Comparison of ENCODE assay signal across 14 cellular contexts in genomic region chr11:118786657-118787056, GRCh38. TPM values are rescaled to one million over a fixed set of nuclear protein-coding genes. Genes with fewer than 3 reads are reported as not detected.
DNase-seq lines count a peak whose midpoint lies in the region; ATAC-seq and TF ChIP-seq lines count a peak whose summit lies in the region.
"Had no signal": no experiment of that assay in that cellular context is flagged by ENCODE, and none has a peak within 500 bp of the region (broad histone marks: within the 10 kb centered on the region; RNA-seq: fewer than 3 reads in every experiment).

No MANE protein-coding gene starts in this region.

- TF ChIP-seq CTCF in glutamatergic neuron (IDR thresholded peaks at IDR 0.05; ENCODE audit: partially characterized antibody, unreplicated experiment) (no peak), right atrium auricular region (IDR thresholded peaks at IDR 0.05) (no peak)

- peak overlapping the region; percentile 42 for H3K27ac Mint-ChIP-seq in activated naive CD4-positive, alpha-beta T cell treated with anti-CD3 and anti-CD28 coated beads, Interleukin-2, amount 10 ng/mL, durations not matched to agents 7 days and 5 days
- H3K27ac Mint-ChIP-seq in T-cell (peak overlapping the region; percentile 72 to 83), glutamatergic neuron (ENCODE audit: unreplicated experiment) (no peak overlapping the region)
- peak overlapping the region; percentile 67 to 80 for H3K27ac Mint-ChIP-seq in stimulated activated naive CD8-positive, alpha-beta T cell treated with anti-CD3 and anti-CD28 coated beads, Interleukin-15, amount 100 ng/mL, for 72 hours

- peaks cover 0 to 56% of the 10 kb centered on the region in 2 donors for H3K4me1 ChIP-seq in right atrium auricular region

- peaks cover 40% of the 10 kb centered on the region for H3K4me1 Mint-ChIP-seq in activated naive CD4-positive, alpha-beta T cell treated with anti-CD3 and anti-CD28 coated beads, Interleukin-2, amount 10 ng/mL, durations not matched to agents 7 days and 5 days
- H3K4me1 Mint-ChIP-seq in T-cell (peaks cover 44 to 63% (median 57%) of the 10 kb centered on the region in 3 donors), glutamatergic neuron (ENCODE audit: low read depth, unreplicated experiment) (peaks cover 8% of the 10 kb centered on the region)
- peaks cover 49% of the 10 kb centered on the region for H3K4me1 Mint-ChIP-seq in stimulated activated naive CD8-positive, alpha-beta T cell treated with anti-CD3 and anti-CD28 coated beads, Interleukin-15, amount 100 ng/mL, for 72 hours

- CTCF ChIA-PET in activated naive CD4-positive, alpha-beta T cell treated with anti-CD3 and anti-CD28 coated beads, Interleukin-2, amount 10 ng/mL, durations not matched to agents 7 days and 5 days (lab: Charles Lee), result interaction anchor here (2.0 to 6.7 kb wide), 2 partner anchors 97 to 109 kb away, joined by 8 to 54 read pairs; no protein-coding TSS in a partner anchor
- CTCF ChIA-PET in T-cell (lab: Charles Lee), result interaction anchor here in 1 of 2 donors (0.6 to 1.3 kb wide), 4 partner anchors 14 to 354 kb away, joined by 3 to 5 read pairs (median 3); no protein-coding TSS in a partner anchor

- H3K9me3 ChIP-seq in right atrium auricular region, result no peaks in the 10 kb centered on the region

- ATAC-seq in T-cell (replicated peaks in 1 of 4), result no peak
- ATAC-seq in stimulated activated naive CD8-positive, alpha-beta T cell treated with anti-CD3 and anti-CD28 coated beads, Interleukin-15, amount 100 ng/mL, for 72 hours, result no peak
- no peak for ATAC-seq in GM18867 (IDR thresholded peaks at IDR 0.05; ENCODE audit: unreplicated experiment)
- ATAC-seq: left ventricle myocardium superior had no signal

- DNase-seq in activated naive CD4-positive, alpha-beta T cell treated with anti-CD3 and anti-CD28 coated beads, Interleukin-2, amount 10 ng/mL, durations not matched to agents 7 days and 5 days, result no peak
- no peak for DNase-seq in activated naive CD4-positive, alpha-beta T cell (lab: John Stamatoyannopoulos, UW)
- DNase-seq in T-cell (no peak), glutamatergic neuron (no peak), HUDEP-2 (lab: John Stamatoyannopoulos, UW; ENCODE audit: unreplicated experiment in 76 of 76) (no peak), right atrium auricular region (ENCODE audit: low spot score) (no peak)
- DNase-seq in stimulated activated naive CD8-positive, alpha-beta T cell treated with anti-CD3 and anti-CD28 coated beads, Interleukin-15, amount 100 ng/mL, for 72 hours, result no peak
- DNase-seq: activated effector memory CD4-positive, alpha-beta T cell treated with Interleukin-2 at 50 U/mL for 16 hours; AML-193; left ventricle myocardium superior; NCI-H187 treated with DMSO at 0.1 percent for 48 hours; posterior cingulate gyrus; T-helper 9 cell had no signal

- no peaks in the 10 kb centered on the region for H3K9me3 Mint-ChIP-seq in activated naive CD4-positive, alpha-beta T cell treated with anti-CD3 and anti-CD28 coated beads, Interleukin-2, amount 10 ng/mL, durations not matched to agents 7 days and 5 days
- H3K9me3 Mint-ChIP-seq in T-cell, result no peaks in the 10 kb centered on the region
- peaks cover 7% of the 10 kb centered on the region for H3K9me3 Mint-ChIP-seq in glutamatergic neuron (ENCODE audit: unreplicated experiment)
- no peaks in the 10 kb centered on the region for H3K9me3 Mint-ChIP-seq in stimulated activated naive CD8-positive, alpha-beta T cell treated with anti-CD3 and anti-CD28 coated beads, Interleukin-15, amount 100 ng/mL, for 72 hours

- H3K4me3 ChIP-seq in right atrium auricular region, result no peak overlapping the region

- peaks cover 3% of the 10 kb centered on the region for H3K27me3 Mint-ChIP-seq in activated naive CD4-positive, alpha-beta T cell treated with anti-CD3 and anti-CD28 coated beads, Interleukin-2, amount 10 ng/mL, durations not matched to agents 7 days and 5 days
- H3K27me3 Mint-ChIP-seq in T-cell (no peaks in the 10 kb centered on the region), glutamatergic neuron (ENCODE audit: unreplicated experiment) (peaks cover 5% of the 10 kb centered on the region)
- H3K27me3 Mint-ChIP-seq in stimulated activated naive CD8-positive, alpha-beta T cell treated with anti-CD3 and anti-CD28 coated beads, Interleukin-15, amount 100 ng/mL, for 72 hours, result no peaks in the 10 kb centered on the region

- H3K36me3 Mint-ChIP-seq in activated naive CD4-positive, alpha-beta T cell treated with anti-CD3 and anti-CD28 coated beads, Interleukin-2, amount 10 ng/mL, durations not matched to agents 7 days and 5 days, result peaks cover 44% of the 10 kb centered on the region
- H3K36me3 Mint-ChIP-seq in T-cell (peaks cover 15% of the 10 kb centered on the region), glutamatergic neuron (ENCODE audit: unreplicated experiment) (no peaks in the 10 kb centered on the region)

- no peaks in the 10 kb centered on the region for H3K27me3 ChIP-seq in right atrium auricular region

- peaks cover 28% of the 10 kb centered on the region for H3K36me3 ChIP-seq in right atrium auricular region

- peak overlapping the region; percentile 44 for H3K4me3 Mint-ChIP-seq in activated naive CD4-positive, alpha-beta T cell treated with anti-CD3 and anti-CD28 coated beads, Interleukin-2, amount 10 ng/mL, durations not matched to agents 7 days and 5 days
- peak overlapping the region; percentile 64 to 97 (median 75) for H3K4me3 Mint-ChIP-seq in T-cell
- H3K4me3 Mint-ChIP-seq in glutamatergic neuron (ENCODE audit: unreplicated experiment), result peak overlapping the region; percentile 42
- peak overlapping the region; percentile 79 to 85 for H3K4me3 Mint-ChIP-seq in stimulated activated naive CD8-positive, alpha-beta T cell treated with anti-CD3 and anti-CD28 coated beads, Interleukin-15, amount 100 ng/mL, for 72 hours

- peak overlapping the region in 1 of 2 donors; percentile 10 for H3K27ac ChIP-seq in right atrium auricular region

- POLR2A ChIA-PET in T-cell (lab: Charles Lee), result interaction anchor here (0.6 kb wide), 2 partner anchors 9 to 121 kb away, joined by 3 to 4 read pairs; no protein-coding TSS in a partner anchor

RNA-seq across cellular contexts. Expression of gene DDX6, which starts 4.3 kb away (rescaled TPM):
- total RNA-seq in T-cell (100 to 1,000 TPM; 220 to 312 (median 244) TPM), glutamatergic neuron (ENCODE audit: unreplicated experiment) (188 TPM), right atrium auricular region (100 to 1,000 TPM in 1 of 2 donors, 10 to 100 TPM in 1; 71.9 to 124 TPM)
